In the genomic region with DNA sequence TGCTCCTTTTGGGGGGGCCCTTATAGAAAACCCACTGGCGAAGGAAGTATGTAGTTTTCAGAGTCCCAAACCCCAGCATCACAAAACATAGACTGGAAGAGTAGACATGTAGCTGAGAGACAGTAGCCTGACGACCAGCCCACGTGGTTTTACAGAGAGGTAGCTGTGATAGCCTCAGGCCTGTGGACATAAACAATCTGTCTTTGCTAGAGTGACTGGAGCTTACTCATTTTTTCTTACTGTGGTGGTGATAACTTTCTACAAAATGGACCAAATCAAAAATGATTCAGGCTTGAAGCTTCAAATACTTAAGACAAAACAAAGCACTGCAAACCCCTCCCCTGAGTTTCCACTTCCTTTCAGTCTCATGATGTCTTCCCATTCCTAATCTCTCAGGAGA, we compare ENCODE assay signal across 15 cellular contexts.
DNase-seq lines count a peak whose midpoint lies in the region; ATAC-seq and TF ChIP-seq lines count a peak whose summit lies in the region.
"Had no signal": no experiment of that assay in that cellular context is flagged by ENCODE, and none has a peak within 500 bp of the region (broad histone marks: within the 10 kb centered on the region; RNA-seq: fewer than 3 reads in every experiment).

No MANE protein-coding gene starts in this region.

- H3K9me3 ChIP-seq in RWPE2 (ENCODE audit: severe bottlenecking), result no peaks in the 10 kb centered on the region
- H3K9me3 ChIP-seq in neuronal stem cell (replicated peaks in 1 of 2; ENCODE audit: control insufficient read depth in 2 of 2, insufficient read depth in 1 of 2, low read depth in 1 of 2, low read length in 2 of 2), result no peaks in the 10 kb centered on the region
- H3K9me3 ChIP-seq: BLaER1 treated with 17β-estradiol and CSF1 and Interleukin-3, amounts not matched to agents 10 nM and 100 nM; HAP-1 had no signal

- no peak overlapping the region for H2BK12ac ChIP-seq in neuronal stem cell (ENCODE audit: low read length)

- TF ChIP-seq CTCF in RWPE2 (IDR thresholded peaks at IDR 0.05; ENCODE audit: poor library complexity, severe bottlenecking), result no peak

- H2BK5ac ChIP-seq in neuronal stem cell (ENCODE audit: low read length), result no peak overlapping the region

- no peak overlapping the region for H2BK15ac ChIP-seq in neuronal stem cell (ENCODE audit: low read length)

- H3K36me3 ChIP-seq in RWPE2 (ENCODE audit: low read depth) (no peaks in the 10 kb centered on the region), neuronal stem cell (replicated peaks in 1 of 2; ENCODE audit: control insufficient read depth in 2 of 2, insufficient read depth in 2 of 2, low read length in 2 of 2) (no peaks in the 10 kb centered on the region)
- H3K36me3 ChIP-seq: BLaER1 treated with 17β-estradiol and CSF1 and Interleukin-3, amounts not matched to agents 10 nM and 100 nM; HAP-1 had no signal

- no CpG with 5 or more reads among the region's 3 CpGs for WGBS in neuronal stem cell (ENCODE audit: extremely low coverage in 2 of 2, insufficient read length in 2 of 2, insufficient replicate concordance in 1 of 2), 2 donors

- no peak overlapping the region for H2BK120ac ChIP-seq in neuronal stem cell (ENCODE audit: low read depth, low read length)

- H3K4me2 ChIP-seq in neuronal stem cell (ENCODE audit: insufficient read depth, low read length, poor library complexity, severe bottlenecking), result no peak overlapping the region
- H3K4me2 ChIP-seq: BLaER1 treated with 17β-estradiol and CSF1 and Interleukin-3, amounts not matched to agents 10 nM and 100 nM had no signal

- H3K23ac ChIP-seq in neuronal stem cell (ENCODE audit: low read depth, low read length, poor library complexity), result no peak overlapping the region

- no peak overlapping the region for H3K18ac ChIP-seq in neuronal stem cell (ENCODE audit: low read length)

- DNase-seq in HPDE6-E6E7 (ENCODE audit: extremely low spot score), result peak; percentile 44
- DNase-seq in RWPE2 (ENCODE audit: low spot score), result peak; percentile 67
- peak; percentile 61 for DNase-seq in epithelial cell of prostate (ENCODE audit: low read depth, low spot score)
- DNase-seq in neuronal stem cell (ENCODE audit: low spot score), result no peak
- DNase-seq in stimulated activated CD4-positive, alpha-beta T cell treated with anti-CD3 and anti-CD28 coated beads, Interleukin-12 subunit alpha, Interleukin-12 subunit beta, amount 100 ng/mL, for 4 hours, result no peak
- DNase-seq in activated T-cell treated with anti-CD3 and anti-CD28 coated beads, Interleukin-2, amount 50 U/mL, for 1 hour, result no peak
- no peak for DNase-seq in activated effector memory CD4-positive, alpha-beta T cell treated with Interleukin-2 at 50 U/mL for 16 hours
- DNase-seq in NK-92 treated with Interleukin-12 subunit alpha and Interleukin-12 subunit beta, amount 100 ng/mL, for 24 hours (lab: John Stamatoyannopoulos, UW), result no peak
- DNase-seq: IMR-90, MV-4-11, NCI-H146, NCI-H82, RPMI8226 had no signal

- peak overlapping the region; percentile 8 for H2AFZ ChIP-seq in neuronal stem cell (ENCODE audit: low read length)

- H3K14ac ChIP-seq in neuronal stem cell (ENCODE audit: low read length), result no peak overlapping the region

- no peak overlapping the region for H4K91ac ChIP-seq in neuronal stem cell (ENCODE audit: low read depth, low read length, poor library complexity)

- no peak overlapping the region for H2AK5ac ChIP-seq in neuronal stem cell (ENCODE audit: low read depth, low read length)

- no peak overlapping the region for H4K8ac ChIP-seq in neuronal stem cell (ENCODE audit: low read depth, low read length)

- H3K4me3 ChIP-seq in RWPE2 (ENCODE audit: severe bottlenecking) (no peak overlapping the region), neuronal stem cell (ENCODE audit: low read length in 2 of 2) (no peak overlapping the region)
- H3K4me3 ChIP-seq: BLaER1 treated with 17β-estradiol and CSF1 and Interleukin-3, amounts not matched to agents 10 nM and 100 nM; HAP-1 had no signal

- H3K27me3 ChIP-seq in RWPE2 (ENCODE audit: insufficient read depth, poor library complexity, severe bottlenecking) (no peaks in the 10 kb centered on the region), neuronal stem cell (ENCODE audit: control insufficient read depth in 3 of 3, insufficient read depth in 3 of 3, low read depth in 1 of 3, low read length in 3 of 3) (no peaks in the 10 kb centered on the region)
- H3K27me3 ChIP-seq: BLaER1 treated with 17β-estradiol and CSF1 and Interleukin-3, amounts not matched to agents 10 nM and 100 nM had no signal

- H3K9ac ChIP-seq in neuronal stem cell (ENCODE audit: low read depth, low read length, poor library complexity), result no peak overlapping the region
- H3K9ac ChIP-seq: BLaER1 treated with 17β-estradiol and CSF1 and Interleukin-3, amounts not matched to agents 10 nM and 100 nM had no signal

- H3K4me1 ChIP-seq in RWPE2 (ENCODE audit: insufficient read depth, poor library complexity, severe bottlenecking) (peaks cover 17% of the 10 kb centered on the region), neuronal stem cell (ENCODE audit: control insufficient read depth in 2 of 2, insufficient read depth in 1 of 2, low read depth in 1 of 2, low read length in 2 of 2) (peaks cover 0 to 2% of the 10 kb centered on the region in 2 donors)
- H3K4me1 ChIP-seq: BLaER1 treated with 17β-estradiol and CSF1 and Interleukin-3, amounts not matched to agents 10 nM and 100 nM had no signal

- H3K79me1 ChIP-seq in neuronal stem cell (ENCODE audit: low read depth, low read length), result no peaks in the 10 kb centered on the region

- H3K27ac ChIP-seq in RWPE2 (ENCODE audit: poor library complexity, severe bottlenecking) (peak overlapping the region; percentile 76), epithelial cell of prostate (peak overlapping the region; percentile 60), neuronal stem cell (replicated peaks; ENCODE audit: low read length) (no peak overlapping the region)
- H3K27ac ChIP-seq: BLaER1 treated with 17β-estradiol and CSF1 and Interleukin-3, amounts not matched to agents 10 nM and 100 nM had no signal

- ATAC-seq in RWPE2 (ENCODE audit: low read depth), result peak; percentile 99

- no peak overlapping the region for H3K4ac ChIP-seq in neuronal stem cell (ENCODE audit: low read length)

Comparison
In these comparisons a context has a peak if more than half of its experiments do, and no peak if none do; other contexts are left out.
1. DNase-seq: peak in HPDE6-E6E7 (single experiment), RWPE2 (single experiment) and epithelial cell of prostate (single experiment); none in neuronal stem cell (single experiment), stimulated activated CD4-positive, alpha-beta T cell treated with anti-CD3 and anti-CD28 coated beads, Interleukin-12 subunit alpha, Interleukin-12 subunit beta, amount 100 ng/mL, for 4 hours (single experiment), activated T-cell treated with anti-CD3 and anti-CD28 coated beads, Interleukin-2, amount 50 U/mL, for 1 hour (single experiment), activated effector memory CD4-positive, alpha-beta T cell treated with Interleukin-2 at 50 U/mL for 16 hours (single experiment) and NK-92 treated with Interleukin-12 subunit alpha and Interleukin-12 subunit beta, amount 100 ng/mL, for 24 hours (single experiment).